1 cellular context compared by ENCODE assay signal in the genomic region with DNA sequence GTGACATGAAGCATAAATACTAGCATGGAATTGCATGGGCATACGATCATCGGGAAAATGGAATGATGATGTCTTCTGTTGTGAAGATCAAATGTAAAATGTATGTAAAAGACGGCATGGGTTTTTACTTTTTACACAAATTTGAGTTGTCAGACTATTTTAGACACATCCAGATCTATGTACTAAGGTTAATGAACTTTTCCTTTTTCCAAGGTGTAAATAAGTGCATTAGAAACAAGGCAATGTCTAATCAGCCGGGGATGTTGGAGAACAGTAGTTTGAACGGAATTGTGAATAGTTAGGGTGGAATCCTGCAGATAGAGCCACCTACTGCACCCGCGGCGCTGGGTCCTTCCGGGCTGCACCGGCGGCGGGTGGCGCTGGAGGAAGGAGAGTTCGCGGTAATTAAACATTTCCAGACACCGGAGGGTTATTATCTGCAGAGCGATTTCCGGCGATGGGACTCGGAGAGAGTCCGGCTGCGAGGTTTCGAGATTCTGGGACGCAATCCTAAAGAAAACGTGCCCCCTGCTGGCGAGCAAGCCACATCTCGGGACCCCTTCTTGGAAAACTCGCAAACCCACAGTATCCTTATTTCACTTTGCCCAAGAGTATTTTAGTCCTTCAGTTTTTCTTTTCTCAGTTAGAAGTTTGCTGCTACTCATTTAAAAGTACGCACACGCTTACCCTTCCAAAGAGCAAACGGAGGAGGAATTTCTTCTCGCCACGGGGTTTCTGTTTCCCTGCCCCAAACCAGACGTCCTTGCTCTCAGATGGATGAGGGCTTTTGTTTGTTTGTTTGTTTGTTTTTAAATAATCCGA.
A peak's percentile ranks its signal among the peaks of the same experiment; 100 is the strongest.
TF ChIP-seq lines count a peak whose summit lies in the region.

No MANE protein-coding gene starts in this region.

TF ChIP-seq in HepG2, 621 proteins besides CTCF, POLR2A, EP300 and RAD21 (continued from another document and continues in another):
- TF ChIP-seq AFF4 (CRISPR knock-in tag; IDR thresholded peaks at IDR 0.05) (no peak), ZNF121 (CRISPR knock-in tag; IDR thresholded peaks at IDR 0.05) (no peak), ZEB1 (IDR thresholded peaks at IDR 0.05; ENCODE audit: insufficient replicate concordance, low read depth) (no peak), ZNF225 (CRISPR knock-in tag; IDR thresholded peaks at IDR 0.05) (no peak), AGO1 (IDR thresholded peaks at IDR 0.05; ENCODE audit: low read depth, low read length, poor library complexity, severe bottlenecking) (no peak), HINFP (CRISPR knock-in tag; IDR thresholded peaks at IDR 0.05; ENCODE audit: low read depth) (0 out of 2 replicates have a peak, but pooled peaks have one; percentile 58), ISL2 (CRISPR knock-in tag; IDR thresholded peaks at IDR 0.05) (peak; percentile 45; the same call in 1 of the 2 replicates), ZFP82 (CRISPR knock-in tag; IDR thresholded peaks at IDR 0.05; ENCODE audit: borderline replicate concordance) (0 out of 2 replicates have a peak, but pooled peaks have one; percentile 42), NR2C2 (CRISPR knock-in tag; IDR thresholded peaks at IDR 0.05; ENCODE audit: borderline replicate concordance) (0 out of 2 replicates have a peak, but pooled peaks have one; percentile 19), ZNF639 (CRISPR knock-in tag; conservative IDR thresholded peaks at IDR 0.05) (no peak), PHF21A (CRISPR knock-in tag; IDR thresholded peaks at IDR 0.05) (peak; percentile 80; the same call in 1 of the 2 replicates), ZNF570 (CRISPR knock-in tag; IDR thresholded peaks at IDR 0.05; ENCODE audit: borderline replicate concordance) (no peak), ZNF644 (CRISPR knock-in tag; IDR thresholded peaks at IDR 0.05; ENCODE audit: low read depth) (no peak), SNAPC2 (CRISPR knock-in tag; IDR thresholded peaks at IDR 0.05) (0 out of 2 replicates have a peak, but pooled peaks have one; percentile 36), CEBPB (IDR thresholded peaks at IDR 0.05; ENCODE audit: borderline replicate concordance, low read depth, low read length) (no peak), ZNF235 (CRISPR knock-in tag; IDR thresholded peaks at IDR 0.05; ENCODE audit: borderline replicate concordance) (no peak), IKZF4 (CRISPR knock-in tag; IDR thresholded peaks at IDR 0.05; ENCODE audit: borderline replicate concordance, low read depth, not compliant biosample characterization) (no peak), ZNF513 (CRISPR knock-in tag; conservative IDR thresholded peaks at IDR 0.05) (no peak), SALL1 (CRISPR knock-in tag; IDR thresholded peaks at IDR 0.05) (peak; percentile 74), ZNF670 (CRISPR knock-in tag; IDR thresholded peaks at IDR 0.05; ENCODE audit: borderline replicate concordance) (peak; percentile 63; the same call in 1 of the 2 replicates), ZNF784 (CRISPR knock-in tag; IDR thresholded peaks at IDR 0.05; ENCODE audit: borderline replicate concordance) (no peak), FOXA3 (CRISPR knock-in tag; IDR thresholded peaks at IDR 0.05) (no peak), CHCHD3 (CRISPR knock-in tag; IDR thresholded peaks at IDR 0.05) (no peak), ETS1 (CRISPR knock-in tag; IDR thresholded peaks at IDR 0.05) (no peak), ZNF574 (CRISPR knock-in tag; IDR thresholded peaks at IDR 0.05) (peak; percentile 67), SALL2 (CRISPR knock-in tag; IDR thresholded peaks at IDR 0.05) (no peak), GZF1 (CRISPR knock-in tag; IDR thresholded peaks at IDR 0.05) (0 out of 2 replicates have a peak, but pooled peaks have one; percentile 22), RELA (CRISPR knock-in tag; IDR thresholded peaks at IDR 0.05) (no peak), KDM3A (CRISPR knock-in tag; IDR thresholded peaks at IDR 0.05; ENCODE audit: low read depth) (0 out of 2 replicates have a peak, but pooled peaks have one; percentile 72)
- TF ChIP-seq, protein P1, sequence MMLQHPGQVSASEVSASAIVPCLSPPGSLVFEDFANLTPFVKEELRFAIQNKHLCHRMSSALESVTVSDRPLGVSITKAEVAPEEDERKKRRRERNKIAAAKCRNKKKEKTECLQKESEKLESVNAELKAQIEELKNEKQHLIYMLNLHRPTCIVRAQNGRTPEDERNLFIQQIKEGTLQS (CRISPR knock-in tag; IDR thresholded peaks at IDR 0.05): no peak
- TF ChIP-seq, protein P2, sequence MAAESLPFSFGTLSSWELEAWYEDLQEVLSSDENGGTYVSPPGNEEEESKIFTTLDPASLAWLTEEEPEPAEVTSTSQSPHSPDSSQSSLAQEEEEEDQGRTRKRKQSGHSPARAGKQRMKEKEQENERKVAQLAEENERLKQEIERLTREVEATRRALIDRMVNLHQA (CRISPR knock-in tag; IDR thresholded peaks at IDR 0.05): no peak
- TF ChIP-seq, protein P3, sequence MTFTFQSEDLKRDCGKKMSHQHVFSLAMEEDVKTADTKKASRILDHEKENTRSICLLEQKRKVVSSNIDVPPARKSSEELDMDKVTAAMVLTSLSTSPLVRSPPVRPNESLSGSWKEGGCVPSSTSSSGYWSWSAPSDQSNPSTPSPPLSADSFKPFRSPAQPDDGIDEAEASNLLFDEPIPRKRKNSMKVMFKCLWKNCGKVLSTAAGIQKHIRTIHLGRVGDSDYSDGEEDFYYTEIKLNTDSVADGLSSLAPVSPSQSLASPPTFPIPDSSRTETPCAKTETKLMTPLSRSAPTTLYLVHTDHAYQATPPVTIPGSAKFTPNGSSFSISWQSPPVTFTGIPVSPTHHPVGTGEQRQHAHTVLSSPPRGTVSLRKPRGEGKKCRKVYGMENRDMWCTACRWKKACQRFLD (CRISPR knock-in tag; IDR thresholded peaks at IDR 0.05; ENCODE audit: borderline replicate concordance): no peak
- TF ChIP-seq, protein P4, sequence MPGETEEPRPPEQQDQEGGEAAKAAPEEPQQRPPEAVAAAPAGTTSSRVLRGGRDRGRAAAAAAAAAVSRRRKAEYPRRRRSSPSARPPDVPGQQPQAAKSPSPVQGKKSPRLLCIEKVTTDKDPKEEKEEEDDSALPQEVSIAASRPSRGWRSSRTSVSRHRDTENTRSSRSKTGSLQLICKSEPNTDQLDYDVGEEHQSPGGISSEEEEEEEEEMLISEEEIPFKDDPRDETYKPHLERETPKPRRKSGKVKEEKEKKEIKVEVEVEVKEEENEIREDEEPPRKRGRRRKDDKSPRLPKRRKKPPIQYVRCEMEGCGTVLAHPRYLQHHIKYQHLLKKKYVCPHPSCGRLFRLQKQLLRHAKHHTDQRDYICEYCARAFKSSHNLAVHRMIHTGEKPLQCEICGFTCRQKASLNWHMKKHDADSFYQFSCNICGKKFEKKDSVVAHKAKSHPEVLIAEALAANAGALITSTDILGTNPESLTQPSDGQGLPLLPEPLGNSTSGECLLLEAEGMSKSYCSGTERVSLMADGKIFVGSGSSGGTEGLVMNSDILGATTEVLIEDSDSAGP (CRISPR knock-in tag; IDR thresholded peaks at IDR 0.05; ENCODE audit: borderline replicate concordance): peak; percentile 66; the same call in 1 of the 2 replicates
- TF ChIP-seq, protein P5, sequence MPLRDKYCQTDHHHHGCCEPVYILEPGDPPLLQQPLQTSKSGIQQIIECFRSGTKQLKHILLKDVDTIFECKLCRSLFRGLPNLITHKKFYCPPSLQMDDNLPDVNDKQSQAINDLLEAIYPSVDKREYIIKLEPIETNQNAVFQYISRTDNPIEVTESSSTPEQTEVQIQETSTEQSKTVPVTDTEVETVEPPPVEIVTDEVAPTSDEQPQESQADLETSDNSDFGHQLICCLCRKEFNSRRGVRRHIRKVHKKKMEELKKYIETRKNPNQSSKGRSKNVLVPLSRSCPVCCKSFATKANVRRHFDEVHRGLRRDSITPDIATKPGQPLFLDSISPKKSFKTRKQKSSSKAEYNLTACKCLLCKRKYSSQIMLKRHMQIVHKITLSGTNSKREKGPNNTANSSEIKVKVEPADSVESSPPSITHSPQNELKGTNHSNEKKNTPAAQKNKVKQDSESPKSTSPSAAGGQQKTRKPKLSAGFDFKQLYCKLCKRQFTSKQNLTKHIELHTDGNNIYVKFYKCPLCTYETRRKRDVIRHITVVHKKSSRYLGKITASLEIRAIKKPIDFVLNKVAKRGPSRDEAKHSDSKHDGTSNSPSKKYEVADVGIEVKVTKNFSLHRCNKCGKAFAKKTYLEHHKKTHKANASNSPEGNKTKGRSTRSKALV (CRISPR knock-in tag; IDR thresholded peaks at IDR 0.05): no peak
